ENCODE assay signal across 15 cellular contexts in the genomic region with DNA sequence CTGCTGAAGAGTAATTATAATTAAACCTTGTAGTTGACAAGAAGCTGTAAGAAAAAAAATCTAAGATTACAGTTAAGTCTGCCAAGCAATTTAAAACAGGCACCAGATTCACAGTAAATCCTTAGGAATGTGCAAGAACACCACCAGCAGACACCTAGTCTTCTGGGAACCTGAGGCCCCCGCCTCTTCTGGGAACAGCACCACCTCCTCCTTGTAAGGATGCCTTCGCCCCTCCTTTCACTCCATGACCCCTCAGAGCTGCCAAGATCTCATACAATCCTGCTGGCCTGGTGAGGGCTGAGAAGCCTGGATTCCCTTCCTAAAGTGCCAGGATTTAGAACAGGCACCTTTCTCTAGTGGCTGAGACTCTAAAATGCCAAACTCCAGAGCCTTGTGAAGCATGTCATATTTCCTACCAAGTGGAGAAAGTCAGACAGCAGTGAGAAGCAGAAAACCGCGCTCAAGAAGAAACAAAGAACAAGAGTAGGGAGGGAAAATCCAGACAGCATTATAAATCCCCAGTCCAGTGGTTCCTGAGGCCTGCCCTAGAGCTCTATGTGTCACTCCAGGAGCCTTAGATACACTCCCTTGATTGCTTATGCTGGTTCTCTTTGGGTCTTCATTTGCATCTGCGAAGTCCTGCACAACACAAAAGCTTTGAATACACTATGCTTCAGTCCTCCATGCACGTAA.
DNase-seq lines count a peak whose midpoint lies in the region; ATAC-seq and TF ChIP-seq lines count a peak whose summit lies in the region.
"Had no signal": no experiment of that assay in that cellular context is flagged by ENCODE, and none has a peak within 500 bp of the region (broad histone marks: within the 10 kb centered on the region; RNA-seq: fewer than 3 reads in every experiment).

No MANE protein-coding gene starts in this region.

- H3K4me1 ChIP-seq in SJSA1 (replicated peaks) = peaks cover 27% of the 10 kb centered on the region
- H3K4me1 ChIP-seq: BE2C, lower lobe of right lung, uterus had no signal

- peaks cover 2% of the 10 kb centered on the region for H3K9me3 Mint-ChIP-seq in neural crest cell

- no peak overlapping the region for H3K4me3 Mint-ChIP-seq in neural crest cell

- H3K36me3 ChIP-seq in SJSA1 = peaks cover 2% of the 10 kb centered on the region; the same call in 1 of the 2 replicates
- H3K36me3 ChIP-seq: BE2C, lower lobe of right lung, ovary, uterus had no signal

- 0 out of 2 replicates have a peak, but pooled peaks cover 4% of the 10 kb centered on the region for H3K9me3 ChIP-seq in SJSA1 (replicated peaks)
- H3K9me3 ChIP-seq: BE2C, lower lobe of right lung, ovary, uterus had no signal

- H3K4me1 Mint-ChIP-seq in neural crest cell = peaks cover 41% of the 10 kb centered on the region

- H3K36me3 Mint-ChIP-seq in neural crest cell (ENCODE audit: low read depth) = peaks cover 2% of the 10 kb centered on the region

- ATAC-seq in GM18502 (IDR thresholded peaks at IDR 0.05; ENCODE audit: poor library complexity, unreplicated experiment) = no peak
- ATAC-seq: activated CD4-positive, CD25-positive, alpha-beta regulatory T cell treated with anti-CD3 and anti-CD28 coated beads, Interleukin-2, amount 50 U/mL, for 24 hours; lower lobe of right lung had no signal

- no peak overlapping the region for H3K4me3 ChIP-seq in SJSA1
- H3K4me3 ChIP-seq: lower lobe of right lung, ovary, uterus had no signal

- H3K27me3 Mint-ChIP-seq in neural crest cell (ENCODE audit: low read depth) = no peaks in the 10 kb centered on the region

- DNase-seq in AG20443 (ENCODE audit: low spot score) (peak; percentile 32), SJSA1 (ENCODE audit: low read depth in 1 of 2, low spot score in 2 of 2) (peak; percentile 29 to 53), fibroblast of gingiva (ENCODE audit: low read depth) (peak; percentile 56), neural crest cell (ENCODE audit: low read depth, low spot score) (no peak), HT-29 (ENCODE audit: low spot score) (no peak), pons (ENCODE audit: low spot score) (no peak), NCI-H1092 (lab: John Stamatoyannopoulos, UW) (no peak)
- DNase-seq: activated T-cell treated with anti-CD3 and anti-CD28 coated beads, Interleukin-2, amount 50 U/mL, for 48 hours; BE2C; hippocampal formation; lower lobe of right lung; ovary; uterus had no signal

- TF ChIP-seq CTCF in neural crest cell (conservative IDR thresholded peaks at IDR 0.05) = no peak

- H3K27me3 ChIP-seq in SJSA1 (replicated peaks) = no peaks in the 10 kb centered on the region
- H3K27me3 ChIP-seq: BE2C, ovary, uterus had no signal

- peak overlapping the region; percentile 47 for H3K27ac ChIP-seq in SJSA1
- H3K27ac ChIP-seq: lower lobe of right lung, ovary had no signal

- peak overlapping the region; percentile 79 for H3K27ac Mint-ChIP-seq in neural crest cell (ENCODE audit: unreplicated experiment)

Comparison
In these comparisons a context has a peak if more than half of its experiments do, and no peak if none do; other contexts are left out.
1. DNase-seq: peak in AG20443 (single experiment), SJSA1 (2 of 2) and fibroblast of gingiva (single experiment); none in neural crest cell (single experiment), HT-29 (single experiment), pons (single experiment) and NCI-H1092 (single experiment).